ENCODE assay signal across 17 cellular contexts in genomic region chr12:14400599-14400998, GRCh38. TPM values are rescaled to one million over a fixed set of nuclear protein-coding genes. Genes with fewer than 3 reads are reported as not detected.
A peak's percentile ranks its signal among the peaks of the same experiment; 100 is the strongest.
DNase-seq lines count a peak whose midpoint lies in the region; ATAC-seq lines count a peak whose summit lies in the region.
"Had no signal": no experiment of that assay in that cellular context is flagged by ENCODE, and none has a peak within 500 bp of the region (broad histone marks: within the 10 kb centered on the region; RNA-seq: fewer than 3 reads in every experiment).

No MANE protein-coding gene starts in this region.

- H3K9me3 Mint-ChIP-seq in activated CD4-positive, alpha-beta T cell treated with anti-CD3 and anti-CD28 coated beads, Interleukin-2, amount 10 ng/mL, durations not matched to agents 24 days and 14 days, result peaks cover 4% of the 10 kb centered on the region
- peaks cover 5% of the 10 kb centered on the region for H3K9me3 Mint-ChIP-seq in activated T-helper 2 cell treated with anti-CD3 and anti-CD28 coated beads, Interferon-gamma antibody, Interleukin-2, Interleukin-4, amounts not matched to agents 10 μg/mL and 5 μg/mL and 100 μg/mL, durations not matched to agents 14 hours and 24 hours and 36 hours
- H3K9me3 Mint-ChIP-seq in natural killer cell treated with Interleukin-12 subunit alpha and Interleukin-12 subunit beta and Interleukin-15 and Interleukin-18, amount 100 ng/mL, for 72 hours, result peaks cover 4% of the 10 kb centered on the region

- ATAC-seq in HG02610 (IDR thresholded peaks at IDR 0.05; ENCODE audit: unreplicated experiment), result peak; percentile 29
- ATAC-seq in natural killer cell treated with Interleukin-12 subunit alpha and Interleukin-12 subunit beta and Interleukin-15 and Interleukin-18, amount 100 ng/mL, for 72 hours, result peak in 1 of 2 donors; percentile 48
- no peak for ATAC-seq in left colon
- ATAC-seq: left lung, upper lobe of right lung had no signal

- H3K4me1 Mint-ChIP-seq in activated CD4-positive, alpha-beta T cell treated with anti-CD3 and anti-CD28 coated beads, Interleukin-2, amount 10 ng/mL, durations not matched to agents 24 days and 14 days, result peaks cover 68% of the 10 kb centered on the region
- peaks cover 75% of the 10 kb centered on the region for H3K4me1 Mint-ChIP-seq in activated T-helper 2 cell treated with anti-CD3 and anti-CD28 coated beads, Interferon-gamma antibody, Interleukin-2, Interleukin-4, amounts not matched to agents 10 μg/mL and 5 μg/mL and 100 μg/mL, durations not matched to agents 14 hours and 24 hours and 36 hours (ENCODE audit: low read depth)
- peaks cover 61 to 90% of the 10 kb centered on the region in 2 donors for H3K4me1 Mint-ChIP-seq in natural killer cell treated with Interleukin-12 subunit alpha and Interleukin-12 subunit beta and Interleukin-15 and Interleukin-18, amount 100 ng/mL, for 72 hours (ENCODE audit: low read depth in 2 of 2)

- H3K36me3 Mint-ChIP-seq in activated CD4-positive, alpha-beta T cell treated with anti-CD3 and anti-CD28 coated beads, Interleukin-2, amount 10 ng/mL, durations not matched to agents 24 days and 14 days (ENCODE audit: low read depth), result peaks cover 26% of the 10 kb centered on the region
- peaks cover 66% of the 10 kb centered on the region for H3K36me3 Mint-ChIP-seq in activated T-helper 2 cell treated with anti-CD3 and anti-CD28 coated beads, Interferon-gamma antibody, Interleukin-2, Interleukin-4, amounts not matched to agents 10 μg/mL and 5 μg/mL and 100 μg/mL, durations not matched to agents 14 hours and 24 hours and 36 hours (ENCODE audit: low read depth)
- H3K36me3 Mint-ChIP-seq in natural killer cell treated with Interleukin-12 subunit alpha and Interleukin-12 subunit beta and Interleukin-15 and Interleukin-18, amount 100 ng/mL, for 72 hours, result peaks cover 15% of the 10 kb centered on the region

- intact Hi-C loops in activated CD4-positive, alpha-beta T cell treated with anti-CD3 and anti-CD28 coated beads, Interleukin-2, amount 10 ng/mL, durations not matched to agents 24 days and 14 days (cut with micrococcal nuclease), result no loop called here
- intact Hi-C loops in activated T-helper 2 cell treated with anti-CD3 and anti-CD28 coated beads, Interferon-gamma antibody, Interleukin-2, Interleukin-4, amounts not matched to agents 10 μg/mL and 5 μg/mL and 100 μg/mL, durations not matched to agents 14 hours and 24 hours and 36 hours (cut with micrococcal nuclease), result loop anchor here (1.0 to 2.0 kb wide), 2 partner anchors 11 to 16 kb away; no protein-coding TSS in a partner anchor
- intact Hi-C loops in posterior vena cava (cut with DNase I) (no loop called here), left colon (cut with DNase I, micrococcal nuclease) (no loop called here)

- peak overlapping the region; percentile 82 for H3K4me3 Mint-ChIP-seq in activated CD4-positive, alpha-beta T cell treated with anti-CD3 and anti-CD28 coated beads, Interleukin-2, amount 10 ng/mL, durations not matched to agents 24 days and 14 days
- peak overlapping the region; percentile 75 for H3K4me3 Mint-ChIP-seq in activated T-helper 2 cell treated with anti-CD3 and anti-CD28 coated beads, Interferon-gamma antibody, Interleukin-2, Interleukin-4, amounts not matched to agents 10 μg/mL and 5 μg/mL and 100 μg/mL, durations not matched to agents 14 hours and 24 hours and 36 hours (ENCODE audit: low read depth)
- peak overlapping the region; percentile 86 for H3K4me3 Mint-ChIP-seq in natural killer cell treated with Interleukin-12 subunit alpha and Interleukin-12 subunit beta and Interleukin-15 and Interleukin-18, amount 100 ng/mL, for 72 hours

- H3K27ac Mint-ChIP-seq in activated CD4-positive, alpha-beta T cell treated with anti-CD3 and anti-CD28 coated beads, Interleukin-2, amount 10 ng/mL, durations not matched to agents 24 days and 14 days, result peak overlapping the region; percentile 86
- H3K27ac Mint-ChIP-seq in activated T-helper 2 cell treated with anti-CD3 and anti-CD28 coated beads, Interferon-gamma antibody, Interleukin-2, Interleukin-4, amounts not matched to agents 10 μg/mL and 5 μg/mL and 100 μg/mL, durations not matched to agents 14 hours and 24 hours and 36 hours, result peak overlapping the region; percentile 90
- H3K27ac Mint-ChIP-seq in natural killer cell treated with Interleukin-12 subunit alpha and Interleukin-12 subunit beta and Interleukin-15 and Interleukin-18, amount 100 ng/mL, for 72 hours, result peak overlapping the region; percentile 84 to 93

- peak; percentile 50 for DNase-seq in activated CD4-positive, alpha-beta T cell treated with anti-CD3 and anti-CD28 coated beads, Interleukin-2, amount 10 ng/mL, durations not matched to agents 24 days and 14 days
- DNase-seq in activated CD4-positive, alpha-beta T cell treated with anti-CD3 and anti-CD28 coated beads, Interleukin-2, amount 50 U/mL, for 1 hour, result no peak
- DNase-seq in activated T-helper 2 cell treated with anti-CD3 and anti-CD28 coated beads, Interferon-gamma antibody, Interleukin-2, Interleukin-4, amounts not matched to agents 10 μg/mL and 5 μg/mL and 100 μg/mL, durations not matched to agents 14 hours and 24 hours and 36 hours (ENCODE audit: low spot score), result no peak
- DNase-seq in natural killer cell treated with Interleukin-12 subunit alpha and Interleukin-12 subunit beta and Interleukin-15 and Interleukin-18, amount 100 ng/mL, for 72 hours (ENCODE audit: low spot score), result no peak
- DNase-seq in posterior vena cava (ENCODE audit: low spot score) (no peak), left colon (no peak)
- no peak for DNase-seq in stimulated activated CD4-positive, alpha-beta T cell treated with anti-CD3 and anti-CD28 coated beads, Interleukin-12 subunit alpha, Interleukin-12 subunit beta, amount 100 ng/mL, for 4 hours
- DNase-seq: aorta; Caco-2; left lung; NCI-H1048; NCI-H2171 treated with DMSO at 0.1 percent for 48 hours; NK-92 treated with Interleukin-12 subunit alpha and Interleukin-12 subunit beta, amount 100 ng/mL, for 24 hours; SJCRH30; stimulated activated CD4-positive, alpha-beta T cell treated with anti-CD3 and anti-CD28 coated beads, Interleukin-1b, Interleukin-23, amount 100 ng/mL, for 48 hours; upper lobe of right lung had no signal

- no peaks in the 10 kb centered on the region for H3K27me3 Mint-ChIP-seq in activated CD4-positive, alpha-beta T cell treated with anti-CD3 and anti-CD28 coated beads, Interleukin-2, amount 10 ng/mL, durations not matched to agents 24 days and 14 days
- no peaks in the 10 kb centered on the region for H3K27me3 Mint-ChIP-seq in activated T-helper 2 cell treated with anti-CD3 and anti-CD28 coated beads, Interferon-gamma antibody, Interleukin-2, Interleukin-4, amounts not matched to agents 10 μg/mL and 5 μg/mL and 100 μg/mL, durations not matched to agents 14 hours and 24 hours and 36 hours (ENCODE audit: low read depth)
- no peaks in the 10 kb centered on the region for H3K27me3 Mint-ChIP-seq in natural killer cell treated with Interleukin-12 subunit alpha and Interleukin-12 subunit beta and Interleukin-15 and Interleukin-18, amount 100 ng/mL, for 72 hours

RNA-seq across cellular contexts. Expression of gene ATF7IP, which starts 35.1 kb away (rescaled TPM):
- 62.6 and 72.4 TPM in 2 replicates for total RNA-seq in activated CD4-positive, alpha-beta T cell treated with anti-CD3 and anti-CD28 coated beads, Interleukin-2, amount 10 ng/mL, durations not matched to agents 24 days and 14 days
- 81.2 and 82.1 TPM in 2 replicates for total RNA-seq in activated T-helper 2 cell treated with anti-CD3 and anti-CD28 coated beads, Interferon-gamma antibody, Interleukin-2, Interleukin-4, amounts not matched to agents 10 μg/mL and 5 μg/mL and 100 μg/mL, durations not matched to agents 14 hours and 24 hours and 36 hours
- 100 to 1,000 TPM in 1 of 2 donors, 10 to 100 TPM in 1; 85.3 to 107 TPM for total RNA-seq in natural killer cell treated with Interleukin-12 subunit alpha and Interleukin-12 subunit beta and Interleukin-15 and Interleukin-18, amount 100 ng/mL, for 72 hours
- total RNA-seq in posterior vena cava (10 to 100 TPM; 56.4 to 73.1 TPM), left colon (10 to 100 TPM; 42.9 to 46.3 TPM)
